Comparison of ENCODE assay signal across 8 cellular contexts in the genomic region with DNA sequence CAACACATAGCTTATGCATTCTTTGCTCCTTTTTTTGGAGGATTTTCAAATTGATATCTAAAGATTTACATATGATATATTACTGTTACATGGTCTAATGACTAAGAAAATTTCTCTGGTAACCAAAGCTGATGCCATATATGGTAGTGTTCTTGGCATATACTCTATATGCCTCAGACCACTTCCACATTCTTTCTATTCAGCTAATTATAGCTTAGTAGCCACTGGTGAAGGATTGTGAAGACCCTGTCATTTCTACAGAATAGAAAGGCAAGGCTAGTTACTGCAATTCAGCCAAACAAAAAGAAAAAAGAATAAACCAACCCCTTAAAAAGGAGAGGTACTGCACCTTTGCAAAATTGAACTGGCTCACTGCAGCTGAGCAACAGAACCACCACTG. TPM values are rescaled to one million over a fixed set of nuclear protein-coding genes. Genes with fewer than 3 reads are reported as not detected.
DNase-seq lines count a peak whose midpoint lies in the region; ATAC-seq and TF ChIP-seq lines count a peak whose summit lies in the region.

No MANE protein-coding gene starts in this region.

- no peak for TF ChIP-seq CTCF in fibroblast of pulmonary artery (IDR thresholded peaks at IDR 0.05; ENCODE audit: low read length, missing control alignments)
- no peak for TF ChIP-seq CTCF in stomach (IDR thresholded peaks at IDR 0.05)

- DNase-seq in activated T-cell treated with anti-CD3 and anti-CD28 coated beads, Interleukin-2, amount 50 U/mL, for 24 hours = no peak
- no peak for DNase-seq in activated T-cell treated with anti-CD3 and anti-CD28 coated beads for 4 hours
- DNase-seq in SIG-M5 treated with dmso at 0.1 percent for 504 hours (lab: John Stamatoyannopoulos, UW; ENCODE audit: unreplicated experiment) = peak; percentile 85
- DNase-seq in fibroblast of pulmonary artery (ENCODE audit: low read depth) = peak; percentile 77
- DNase-seq in stomach = no peak
- DNase-seq in iPS-NIHi7 (ENCODE audit: extremely low spot score) = no peak

- intact Hi-C loops in stomach (cut with DNase I; ENCODE audit: low total_unique reads) = no loop called here

- peak overlapping the region in 1 of 5 donors; percentile 13 for H3K27ac ChIP-seq in stomach

- no peaks in the 10 kb centered on the region for H3K27me3 Mint-ChIP-seq in activated T-cell treated with anti-CD3 and anti-CD28 coated beads, Interleukin-2, amount 50 U/mL, for 24 hours

- H3K9me3 ChIP-seq in stomach = no peaks in the 10 kb centered on the region

- H3K4me3 Mint-ChIP-seq in activated T-cell treated with anti-CD3 and anti-CD28 coated beads, Interleukin-2, amount 50 U/mL, for 24 hours = peak overlapping the region; percentile 87

- H3K4me1 ChIP-seq in stomach = peaks cover 30 to 82% (median 67%) of the 10 kb centered on the region in 4 donors

- H3K36me3 Mint-ChIP-seq in activated T-cell treated with anti-CD3 and anti-CD28 coated beads, Interleukin-2, amount 50 U/mL, for 24 hours (ENCODE audit: low read depth) = peaks cover 81% of the 10 kb centered on the region

- no peak overlapping the region for H3K27ac Mint-ChIP-seq in activated T-cell treated with anti-CD3 and anti-CD28 coated beads, Interleukin-2, amount 50 U/mL, for 24 hours

- H3K9me3 Mint-ChIP-seq in activated T-cell treated with anti-CD3 and anti-CD28 coated beads, Interleukin-2, amount 50 U/mL, for 24 hours = peaks cover 5% of the 10 kb centered on the region

- H3K36me3 ChIP-seq in stomach = peaks cover 0 to 4% (median 1%) of the 10 kb centered on the region in 4 donors

- peaks cover 61% of the 10 kb centered on the region for H3K4me1 Mint-ChIP-seq in activated T-cell treated with anti-CD3 and anti-CD28 coated beads, Interleukin-2, amount 50 U/mL, for 24 hours (ENCODE audit: low read depth)

- H3K27me3 ChIP-seq in stomach = no peaks in the 10 kb centered on the region

- TF ChIP-seq EP300 in stomach (IDR thresholded peaks at IDR 0.05) = no peak

- ATAC-seq in HG03139 (IDR thresholded peaks at IDR 0.05; ENCODE audit: unreplicated experiment) (no peak), HG02588 (IDR thresholded peaks at IDR 0.05; ENCODE audit: unreplicated experiment) (no peak)

- H3K4me3 ChIP-seq in fibroblast of pulmonary artery (replicated peaks; ENCODE audit: low read depth, low read length) = peak overlapping the region; percentile 80
- H3K4me3 ChIP-seq in stomach = peak overlapping the region; percentile 0 to 86 (median 38)

- no peak for TF ChIP-seq POLR2A in stomach (IDR thresholded peaks at IDR 0.05)

RNA-seq across cellular contexts. Expression of a gene that starts 3.7 kb away (rescaled TPM):
- 10 to 100 TPM in 4 of 5 donors, 1 to 10 TPM in 1; 8.7 to 58.7 (median 20.4) TPM for total RNA-seq in stomach
- polyA plus RNA-seq in stomach = 1 to 10 TPM; 4.7 to 6.8 (median 5.2) TPM

RNA-seq across cellular contexts. Expression of a gene that starts 33.7 kb away (rescaled TPM):
- 100 to 1,000 TPM in 3 of 5 donors, 10 to 100 TPM in 2; 32.4 to 194 (median 139) TPM for total RNA-seq in stomach
- 100 to 1,000 TPM in 1 of 3 donors, 10 to 100 TPM in 2; 85.7 to 111 (median 98.0) TPM for polyA plus RNA-seq in stomach

Comparison
In these comparisons a context has a peak if more than half of its experiments do, and no peak if none do; other contexts are left out.
1. DNase-seq: peak in SIG-M5 treated with dmso at 0.1 percent for 504 hours (single experiment) and fibroblast of pulmonary artery (single experiment); none in activated T-cell treated with anti-CD3 and anti-CD28 coated beads, Interleukin-2, amount 50 U/mL, for 24 hours (single experiment), activated T-cell treated with anti-CD3 and anti-CD28 coated beads for 4 hours (single experiment), stomach (single experiment) and iPS-NIHi7 (single experiment).